19 cellular contexts compared by ENCODE assay signal in genomic region chr1:75668813-75669212, GRCh38. TPM values are rescaled to one million over a fixed set of nuclear protein-coding genes. Genes with fewer than 3 reads are reported as not detected.
"Had no signal": no experiment of that assay in that cellular context is flagged by ENCODE, and none has a peak within 500 bp of the region (broad histone marks: within the 10 kb centered on the region; RNA-seq: fewer than 3 reads in every experiment).

No MANE protein-coding gene starts in this region.

- DNase-seq: activated CD4-positive, alpha-beta T cell treated with anti-CD3 and anti-CD28 coated beads, Interleukin-2, amount 10 ng/mL, durations not matched to agents 24 days and 14 days; activated CD8-positive, alpha-beta T cell treated with anti-CD3 and anti-CD28 coated beads for 36 hours; activated naive CD4-positive, alpha-beta T cell treated with Interleukin-2 at 50 U/mL for 16 hours; activated naive CD8-positive, alpha-beta T cell treated with anti-CD3 and anti-CD28 coated beads, Interleukin-2, amount 10 ng/mL, durations not matched to agents 7 days and 5 days; activated T-cell treated with anti-CD3 and anti-CD28 coated beads, Interleukin-2, amount 50 U/mL, for 24 hours; amygdala; dermis blood vessel endothelial cell; left ventricle myocardium superior; mucosa of descending colon; naive thymus-derived CD4-positive, alpha-beta T cell; ovary; psoas muscle; right cardiac atrium; stimulated activated CD4-positive, alpha-beta T cell treated with anti-CD3 and anti-CD28 coated beads, Interleukin-2, amount 100 ng/mL, for 24 hours; stimulated activated naive CD8-positive, alpha-beta T cell treated with anti-CD3 and anti-CD28 coated beads, Interleukin-15, Interleukin-2, amounts not matched to agents 100 U/mL and 50 U/mL, for 24 hours; substantia nigra; tibial artery had no signal

- H3K27me3 ChIP-seq: neural progenitor cell, ovary, tibial artery had no signal

- ATAC-seq: activated CD8-positive, alpha-beta T cell treated with anti-CD3 and anti-CD28 coated beads for 36 hours; left ventricle myocardium superior; mucosa of descending colon; naive thymus-derived CD4-positive, alpha-beta T cell; psoas muscle; right cardiac atrium; stimulated activated naive CD8-positive, alpha-beta T cell treated with anti-CD3 and anti-CD28 coated beads, Interleukin-15, Interleukin-2, amounts not matched to agents 100 U/mL and 50 U/mL, for 24 hours had no signal

- H3K4me3 ChIP-seq: mucosa of descending colon, neural progenitor cell, ovary, psoas muscle, tibial artery had no signal

- H3K4me1 ChIP-seq: psoas muscle, tibial artery had no signal

- H3K9me3 ChIP-seq: mucosa of descending colon, ovary, psoas muscle, tibial artery had no signal

- H3K36me3 ChIP-seq: neural progenitor cell, ovary, tibial artery had no signal

- H3K27ac ChIP-seq: neural progenitor cell, ovary, psoas muscle, tibial artery had no signal

RNA-seq across cellular contexts. Expression of gene SLC44A5, which starts 57.9 kb away (rescaled TPM):
- total RNA-seq: activated CD4-positive, alpha-beta T cell treated with anti-CD3 and anti-CD28 coated beads, Interleukin-2, amount 10 ng/mL, durations not matched to agents 24 days and 14 days; activated T-helper 2 cell treated with anti-CD3 and anti-CD28 coated beads, Interferon-gamma antibody, Interleukin-2, Interleukin-4, amounts not matched to agents 10 μg/mL and 5 μg/mL and 100 μg/mL, durations not matched to agents 14 hours and 24 hours and 36 hours had no signal
